1 cellular context compared by ENCODE assay signal in the genomic region with DNA sequence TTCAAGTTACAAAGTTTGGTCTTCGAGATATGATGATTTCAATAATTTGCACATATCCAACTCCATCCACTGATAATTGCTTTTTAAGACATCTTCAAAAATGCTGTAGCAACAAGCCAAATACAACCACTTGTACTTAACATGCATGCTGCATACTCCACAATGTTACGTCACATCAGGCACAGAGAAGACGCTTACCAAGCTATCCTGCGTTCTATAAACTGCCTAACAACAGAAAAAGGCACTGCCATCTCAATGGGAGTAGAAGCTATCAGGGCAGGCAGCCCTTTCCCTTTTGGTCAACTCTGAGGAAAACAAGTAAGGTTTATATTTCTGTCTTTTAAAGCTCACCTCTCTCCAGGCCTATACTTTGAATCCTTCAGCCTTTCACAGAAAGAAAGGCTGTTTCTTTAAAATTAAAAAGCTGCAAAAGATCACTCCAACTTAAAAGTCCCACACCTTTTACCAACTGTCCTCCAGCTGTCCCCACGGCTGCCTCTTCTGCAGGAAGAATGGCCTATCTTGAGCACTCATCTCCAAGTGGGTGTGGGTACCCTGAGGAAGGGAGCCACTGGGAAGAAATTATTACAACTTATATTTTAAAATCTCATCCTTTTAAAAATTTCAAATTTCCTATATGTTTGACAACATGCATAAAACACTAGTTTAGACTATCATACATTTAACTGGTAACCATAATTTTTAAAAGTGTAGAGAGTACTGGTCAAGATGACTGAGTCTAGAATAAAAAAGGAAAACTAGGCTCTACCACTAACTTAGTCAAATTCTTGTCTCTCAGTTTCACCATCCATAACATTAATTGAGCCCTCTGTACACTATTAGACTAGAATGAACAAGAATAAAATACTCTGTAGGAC.
TF ChIP-seq lines count a peak whose summit lies in the region.

No MANE protein-coding gene starts in this region.

TF ChIP-seq in K562, 482 proteins besides CTCF, POLR2A, EP300 and RAD21 (continued from another document):
- TF ChIP-seq, protein P1, sequence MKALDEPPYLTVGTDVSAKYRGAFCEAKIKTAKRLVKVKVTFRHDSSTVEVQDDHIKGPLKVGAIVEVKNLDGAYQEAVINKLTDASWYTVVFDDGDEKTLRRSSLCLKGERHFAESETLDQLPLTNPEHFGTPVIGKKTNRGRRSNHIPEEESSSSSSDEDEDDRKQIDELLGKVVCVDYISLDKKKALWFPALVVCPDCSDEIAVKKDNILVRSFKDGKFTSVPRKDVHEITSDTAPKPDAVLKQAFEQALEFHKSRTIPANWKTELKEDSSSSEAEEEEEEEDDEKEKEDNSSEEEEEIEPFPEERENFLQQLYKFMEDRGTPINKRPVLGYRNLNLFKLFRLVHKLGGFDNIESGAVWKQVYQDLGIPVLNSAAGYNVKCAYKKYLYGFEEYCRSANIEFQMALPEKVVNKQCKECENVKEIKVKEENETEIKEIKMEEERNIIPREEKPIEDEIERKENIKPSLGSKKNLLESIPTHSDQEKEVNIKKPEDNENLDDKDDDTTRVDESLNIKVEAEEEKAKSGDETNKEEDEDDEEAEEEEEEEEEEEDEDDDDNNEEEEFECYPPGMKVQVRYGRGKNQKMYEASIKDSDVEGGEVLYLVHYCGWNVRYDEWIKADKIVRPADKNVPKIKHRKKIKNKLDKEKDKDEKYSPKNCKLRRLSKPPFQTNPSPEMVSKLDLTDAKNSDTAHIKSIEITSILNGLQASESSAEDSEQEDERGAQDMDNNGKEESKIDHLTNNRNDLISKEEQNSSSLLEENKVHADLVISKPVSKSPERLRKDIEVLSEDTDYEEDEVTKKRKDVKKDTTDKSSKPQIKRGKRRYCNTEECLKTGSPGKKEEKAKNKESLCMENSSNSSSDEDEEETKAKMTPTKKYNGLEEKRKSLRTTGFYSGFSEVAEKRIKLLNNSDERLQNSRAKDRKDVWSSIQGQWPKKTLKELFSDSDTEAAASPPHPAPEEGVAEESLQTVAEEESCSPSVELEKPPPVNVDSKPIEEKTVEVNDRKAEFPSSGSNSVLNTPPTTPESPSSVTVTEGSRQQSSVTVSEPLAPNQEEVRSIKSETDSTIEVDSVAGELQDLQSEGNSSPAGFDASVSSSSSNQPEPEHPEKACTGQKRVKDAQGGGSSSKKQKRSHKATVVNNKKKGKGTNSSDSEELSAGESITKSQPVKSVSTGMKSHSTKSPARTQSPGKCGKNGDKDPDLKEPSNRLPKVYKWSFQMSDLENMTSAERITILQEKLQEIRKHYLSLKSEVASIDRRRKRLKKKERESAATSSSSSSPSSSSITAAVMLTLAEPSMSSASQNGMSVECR (CRISPR knock-in tag; IDR thresholded peaks at IDR 0.05) = no peak
- TF ChIP-seq, protein P2, sequence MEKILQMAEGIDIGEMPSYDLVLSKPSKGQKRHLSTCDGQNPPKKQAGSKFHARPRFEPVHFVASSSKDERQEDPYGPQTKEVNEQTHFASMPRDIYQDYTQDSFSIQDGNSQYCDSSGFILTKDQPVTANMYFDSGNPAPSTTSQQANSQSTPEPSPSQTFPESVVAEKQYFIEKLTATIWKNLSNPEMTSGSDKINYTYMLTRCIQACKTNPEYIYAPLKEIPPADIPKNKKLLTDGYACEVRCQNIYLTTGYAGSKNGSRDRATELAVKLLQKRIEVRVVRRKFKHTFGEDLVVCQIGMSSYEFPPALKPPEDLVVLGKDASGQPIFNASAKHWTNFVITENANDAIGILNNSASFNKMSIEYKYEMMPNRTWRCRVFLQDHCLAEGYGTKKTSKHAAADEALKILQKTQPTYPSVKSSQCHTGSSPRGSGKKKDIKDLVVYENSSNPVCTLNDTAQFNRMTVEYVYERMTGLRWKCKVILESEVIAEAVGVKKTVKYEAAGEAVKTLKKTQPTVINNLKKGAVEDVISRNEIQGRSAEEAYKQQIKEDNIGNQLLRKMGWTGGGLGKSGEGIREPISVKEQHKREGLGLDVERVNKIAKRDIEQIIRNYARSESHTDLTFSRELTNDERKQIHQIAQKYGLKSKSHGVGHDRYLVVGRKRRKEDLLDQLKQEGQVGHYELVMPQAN (IDR thresholded peaks at IDR 0.05; ENCODE audit: borderline replicate concordance) = no peak
- TF ChIP-seq NEUROD1 (IDR thresholded peaks at IDR 0.05; ENCODE audit: borderline replicate concordance, low read depth, low read length, partially characterized antibody) (peak; percentile 46), CXXC5 (CRISPR knock-in tag; IDR thresholded peaks at IDR 0.05) (0 out of 2 replicates have a peak, but pooled peaks have one; percentile 19), HNRNPLL (IDR thresholded peaks at IDR 0.05; ENCODE audit: low read depth, low read length, poor library complexity, severe bottlenecking) (no peak), NR2C2 (CRISPR knock-in tag; IDR thresholded peaks at IDR 0.05) (no peak), NR2C2 (tag; IDR thresholded peaks at IDR 0.05) (no peak), DPF2 (IDR thresholded peaks at IDR 0.05) (0 out of 2 replicates have a peak, but pooled peaks have one; percentile 35), NBN (IDR thresholded peaks at IDR 0.05; ENCODE audit: low read depth) (peak; percentile 25; the same call in 1 of the 2 replicates), HOXB6 (CRISPR knock-in tag; IDR thresholded peaks at IDR 0.05; ENCODE audit: borderline replicate concordance) (no peak), MAFG (tag; conservative IDR thresholded peaks at IDR 0.05) (no peak), ZNF354B (CRISPR knock-in tag; IDR thresholded peaks at IDR 0.05) (no peak), TOE1 (IDR thresholded peaks at IDR 0.05; ENCODE audit: borderline replicate concordance) (peak; percentile 49; the same call in 1 of the 2 replicates), TOE1 (CRISPR knock-in tag; IDR thresholded peaks at IDR 0.05; ENCODE audit: borderline replicate concordance, low read depth) (no peak), MYNN (IDR thresholded peaks at IDR 0.05) (peak; percentile 100), MYNN (CRISPR knock-in tag; IDR thresholded peaks at IDR 0.05) (peak; percentile 96; the same call in 1 of the 2 replicates), PCBP1 (IDR thresholded peaks at IDR 0.05; ENCODE audit: low read depth, low read length, poor library complexity, severe bottlenecking) (no peak), GATAD2A (IDR thresholded peaks at IDR 0.05) (peak; percentile 35; the same call in 1 of the 2 replicates), SP1 (CRISPR knock-in tag; IDR thresholded peaks at IDR 0.05) (peak; percentile 26; the same call in 1 of the 2 replicates), LCOR (CRISPR knock-in tag; IDR thresholded peaks at IDR 0.05) (no peak), ZNF280A (IDR thresholded peaks at IDR 0.05; ENCODE audit: low read depth, partially characterized antibody) (no peak), TEAD4 (IDR thresholded peaks at IDR 0.05; ENCODE audit: low read length) (peak; percentile 26; the same call in 1 of the 2 replicates), TEAD4 (CRISPR knock-in tag; IDR thresholded peaks at IDR 0.05; ENCODE audit: borderline replicate concordance) (no peak), KDM2B (CRISPR knock-in tag; IDR thresholded peaks at IDR 0.05) (no peak), ZNF311 (CRISPR knock-in tag; IDR thresholded peaks at IDR 0.05) (no peak), TAL1 (IDR thresholded peaks at IDR 0.05) (no peak), RBM14 (IDR thresholded peaks at IDR 0.05; ENCODE audit: borderline replicate concordance, insufficient read depth, low read depth, low read length) (no peak), CBFA2T3 (IDR thresholded peaks at IDR 0.05) (0 out of 2 replicates have a peak, but pooled peaks have one; percentile 2), SUPT5H (IDR thresholded peaks at IDR 0.05) (no peak)
- TF ChIP-seq, protein P3, sequence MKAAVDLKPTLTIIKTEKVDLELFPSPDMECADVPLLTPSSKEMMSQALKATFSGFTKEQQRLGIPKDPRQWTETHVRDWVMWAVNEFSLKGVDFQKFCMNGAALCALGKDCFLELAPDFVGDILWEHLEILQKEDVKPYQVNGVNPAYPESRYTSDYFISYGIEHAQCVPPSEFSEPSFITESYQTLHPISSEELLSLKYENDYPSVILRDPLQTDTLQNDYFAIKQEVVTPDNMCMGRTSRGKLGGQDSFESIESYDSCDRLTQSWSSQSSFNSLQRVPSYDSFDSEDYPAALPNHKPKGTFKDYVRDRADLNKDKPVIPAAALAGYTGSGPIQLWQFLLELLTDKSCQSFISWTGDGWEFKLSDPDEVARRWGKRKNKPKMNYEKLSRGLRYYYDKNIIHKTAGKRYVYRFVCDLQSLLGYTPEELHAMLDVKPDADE (conservative IDR thresholded peaks at IDR 0.05; ENCODE audit: control insufficient read depth, low read depth, low read length) = no peak
